Comparison of ENCODE assay signal across 1 cellular context in the genomic region with DNA sequence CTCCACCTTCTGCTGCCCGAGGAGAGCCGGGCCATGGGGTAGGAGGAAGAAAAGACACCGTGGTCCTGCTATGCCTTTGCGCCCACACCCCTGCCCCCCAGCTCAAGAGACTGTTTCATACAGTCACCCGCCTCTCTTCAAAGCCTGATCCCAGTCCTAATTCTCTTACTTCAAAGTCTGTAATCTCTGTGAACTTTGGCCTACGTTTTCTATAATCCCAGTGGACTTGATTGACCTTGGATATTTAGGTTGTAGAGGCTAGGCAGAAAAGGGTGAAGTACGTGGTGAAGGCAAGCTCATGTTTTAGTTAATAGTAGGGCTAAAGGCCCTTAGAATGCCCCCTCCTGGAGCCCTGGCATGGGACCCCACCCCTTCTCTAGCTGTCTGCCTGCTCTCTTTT.
TF ChIP-seq lines count a peak whose summit lies in the region.

No MANE protein-coding gene starts in this region.

TF ChIP-seq in HepG2, 621 proteins besides CTCF, POLR2A, EP300 and RAD21:
- no peak for TF ChIP-seq ZNF549 (CRISPR knock-in tag; IDR thresholded peaks at IDR 0.05)
- no peak for TF ChIP-seq ZNF530 (CRISPR knock-in tag; IDR thresholded peaks at IDR 0.05; ENCODE audit: low read depth)
- TF ChIP-seq, protein P1, sequence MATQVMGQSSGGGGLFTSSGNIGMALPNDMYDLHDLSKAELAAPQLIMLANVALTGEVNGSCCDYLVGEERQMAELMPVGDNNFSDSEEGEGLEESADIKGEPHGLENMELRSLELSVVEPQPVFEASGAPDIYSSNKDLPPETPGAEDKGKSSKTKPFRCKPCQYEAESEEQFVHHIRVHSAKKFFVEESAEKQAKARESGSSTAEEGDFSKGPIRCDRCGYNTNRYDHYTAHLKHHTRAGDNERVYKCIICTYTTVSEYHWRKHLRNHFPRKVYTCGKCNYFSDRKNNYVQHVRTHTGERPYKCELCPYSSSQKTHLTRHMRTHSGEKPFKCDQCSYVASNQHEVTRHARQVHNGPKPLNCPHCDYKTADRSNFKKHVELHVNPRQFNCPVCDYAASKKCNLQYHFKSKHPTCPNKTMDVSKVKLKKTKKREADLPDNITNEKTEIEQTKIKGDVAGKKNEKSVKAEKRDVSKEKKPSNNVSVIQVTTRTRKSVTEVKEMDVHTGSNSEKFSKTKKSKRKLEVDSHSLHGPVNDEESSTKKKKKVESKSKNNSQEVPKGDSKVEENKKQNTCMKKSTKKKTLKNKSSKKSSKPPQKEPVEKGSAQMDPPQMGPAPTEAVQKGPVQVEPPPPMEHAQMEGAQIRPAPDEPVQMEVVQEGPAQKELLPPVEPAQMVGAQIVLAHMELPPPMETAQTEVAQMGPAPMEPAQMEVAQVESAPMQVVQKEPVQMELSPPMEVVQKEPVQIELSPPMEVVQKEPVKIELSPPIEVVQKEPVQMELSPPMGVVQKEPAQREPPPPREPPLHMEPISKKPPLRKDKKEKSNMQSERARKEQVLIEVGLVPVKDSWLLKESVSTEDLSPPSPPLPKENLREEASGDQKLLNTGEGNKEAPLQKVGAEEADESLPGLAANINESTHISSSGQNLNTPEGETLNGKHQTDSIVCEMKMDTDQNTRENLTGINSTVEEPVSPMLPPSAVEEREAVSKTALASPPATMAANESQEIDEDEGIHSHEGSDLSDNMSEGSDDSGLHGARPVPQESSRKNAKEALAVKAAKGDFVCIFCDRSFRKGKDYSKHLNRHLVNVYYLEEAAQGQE (IDR thresholded peaks at IDR 0.05; ENCODE audit: borderline replicate concordance in 1 of 2, low read depth in 1 of 2, low read length in 2 of 2) = no peak
- TF ChIP-seq HNF4G (IDR thresholded peaks at IDR 0.05; ENCODE audit: borderline replicate concordance, low read depth, low read length) = 0 out of 2 replicates have a peak, but pooled peaks have one; percentile 8
- no peak for TF ChIP-seq HNF4G (CRISPR knock-in tag; IDR thresholded peaks at IDR 0.05; ENCODE audit: borderline replicate concordance, low read depth)
- TF ChIP-seq ZNF124 (CRISPR knock-in tag; IDR thresholded peaks at IDR 0.05) = no peak
- TF ChIP-seq SRSF9 (IDR thresholded peaks at IDR 0.05; ENCODE audit: borderline replicate concordance, insufficient read depth, low read depth, low read length, poor library complexity, severe bottlenecking) = no peak
- no peak for TF ChIP-seq KLF11 (CRISPR knock-in tag; IDR thresholded peaks at IDR 0.05)
- 0 out of 2 replicates have a peak, but pooled peaks have one; percentile 6 for TF ChIP-seq TCF7 (IDR thresholded peaks at IDR 0.05; ENCODE audit: low read depth)
- TF ChIP-seq HNF4A (CRISPR knock-in tag; IDR thresholded peaks at IDR 0.05) = peak; percentile 60
- no peak for TF ChIP-seq BRCA1 (CRISPR knock-in tag; IDR thresholded peaks at IDR 0.05)
- TF ChIP-seq, protein P2, sequence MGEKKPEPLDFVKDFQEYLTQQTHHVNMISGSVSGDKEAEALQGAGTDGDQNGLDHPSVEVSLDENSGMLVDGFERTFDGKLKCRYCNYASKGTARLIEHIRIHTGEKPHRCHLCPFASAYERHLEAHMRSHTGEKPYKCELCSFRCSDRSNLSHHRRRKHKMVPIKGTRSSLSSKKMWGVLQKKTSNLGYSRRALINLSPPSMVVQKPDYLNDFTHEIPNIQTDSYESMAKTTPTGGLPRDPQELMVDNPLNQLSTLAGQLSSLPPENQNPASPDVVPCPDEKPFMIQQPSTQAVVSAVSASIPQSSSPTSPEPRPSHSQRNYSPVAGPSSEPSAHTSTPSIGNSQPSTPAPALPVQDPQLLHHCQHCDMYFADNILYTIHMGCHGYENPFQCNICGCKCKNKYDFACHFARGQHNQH (CRISPR knock-in tag; IDR thresholded peaks at IDR 0.05) = no peak
